Comparison of ENCODE assay signal across 8 cellular contexts in genomic region chr3:192514081-192514753, GRCh38.
DNase-seq lines count a peak whose midpoint lies in the region; ATAC-seq and TF ChIP-seq lines count a peak whose summit lies in the region.

No MANE protein-coding gene starts in this region.

- no peak overlapping the region for H3K4me3 Mint-ChIP-seq in activated CD4-positive, alpha-beta memory T cell treated with anti-CD3 and anti-CD28 coated beads for 36 hours

- H3K4me1 Mint-ChIP-seq in activated CD4-positive, alpha-beta memory T cell treated with anti-CD3 and anti-CD28 coated beads for 36 hours (ENCODE audit: low read depth) = peaks cover 3% of the 10 kb centered on the region

- H3K36me3 ChIP-seq in H7 (replicated peaks; ENCODE audit: control insufficient read depth, insufficient read depth, low read length) = no peaks in the 10 kb centered on the region

- no peak overlapping the region for H3K27ac Mint-ChIP-seq in activated CD4-positive, alpha-beta memory T cell treated with anti-CD3 and anti-CD28 coated beads for 36 hours

- H3K27me3 Mint-ChIP-seq in activated CD4-positive, alpha-beta memory T cell treated with anti-CD3 and anti-CD28 coated beads for 36 hours = peaks cover 36% of the 10 kb centered on the region

- DNase-seq in H7 = peak; percentile 83
- peak; percentile 76 for DNase-seq in NCI-H774 (lab: John Stamatoyannopoulos, UW)
- DNase-seq in fibroblast of mammary gland (ENCODE audit: low read depth) = peak; percentile 10
- DNase-seq in posterior vena cava (ENCODE audit: low spot score) = peak; percentile 79
- DNase-seq in activated CD4-positive, alpha-beta memory T cell treated with anti-CD3 and anti-CD28 coated beads for 36 hours = no peak
- DNase-seq in CD1c-positive myeloid dendritic cell (ENCODE audit: extremely low spot score) = no peak

- peaks cover 26% of the 10 kb centered on the region for H3K27me3 ChIP-seq in H7 (ENCODE audit: control insufficient read depth, insufficient read depth, low read length)

- H3K9me3 Mint-ChIP-seq in activated CD4-positive, alpha-beta memory T cell treated with anti-CD3 and anti-CD28 coated beads for 36 hours = no peaks in the 10 kb centered on the region

- ATAC-seq in GM18502 (IDR thresholded peaks at IDR 0.05; ENCODE audit: poor library complexity, unreplicated experiment) (no peak), GM21737 (IDR thresholded peaks at IDR 0.05; ENCODE audit: unreplicated experiment) (no peak)

- POLR2A ChIA-PET in activated CD4-positive, alpha-beta memory T cell treated with anti-CD3 and anti-CD28 coated beads for 36 hours (lab: Charles Lee) = no interaction called here

- intact Hi-C loops in posterior vena cava (cut with DNase I) = no loop called here
- intact Hi-C loops in activated CD4-positive, alpha-beta memory T cell treated with anti-CD3 and anti-CD28 coated beads for 36 hours (cut with micrococcal nuclease) = no loop called here

- CTCF ChIA-PET in activated CD4-positive, alpha-beta memory T cell treated with anti-CD3 and anti-CD28 coated beads for 36 hours (lab: Charles Lee) = interaction anchor here (0.6 kb wide), 1 partner anchor 55 kb away, joined by 3 read pairs; no protein-coding TSS in a partner anchor

- H3K36me3 Mint-ChIP-seq in activated CD4-positive, alpha-beta memory T cell treated with anti-CD3 and anti-CD28 coated beads for 36 hours = no peaks in the 10 kb centered on the region

- TF ChIP-seq CTCF in fibroblast of mammary gland (conservative IDR thresholded peaks at IDR 0.05; ENCODE audit: control insufficient read depth, insufficient read depth, low read depth, low read length) = no peak

- H3K4me3 ChIP-seq in H7 (ENCODE audit: insufficient read depth, low read depth, low read length) (peak overlapping the region; percentile 68), fibroblast of mammary gland (ENCODE audit: control insufficient read depth, low read depth, low read length) (no peak overlapping the region)

Comparison
In these comparisons a context has a peak if more than half of its experiments do, and no peak if none do; other contexts are left out.
1. DNase-seq: peak in H7 (single experiment), NCI-H774 (single experiment), fibroblast of mammary gland (single experiment) and posterior vena cava (single experiment); none in activated CD4-positive, alpha-beta memory T cell treated with anti-CD3 and anti-CD28 coated beads for 36 hours (single experiment) and CD1c-positive myeloid dendritic cell (single experiment).